ENCODE assay signal across 8 cellular contexts in the genomic region with DNA sequence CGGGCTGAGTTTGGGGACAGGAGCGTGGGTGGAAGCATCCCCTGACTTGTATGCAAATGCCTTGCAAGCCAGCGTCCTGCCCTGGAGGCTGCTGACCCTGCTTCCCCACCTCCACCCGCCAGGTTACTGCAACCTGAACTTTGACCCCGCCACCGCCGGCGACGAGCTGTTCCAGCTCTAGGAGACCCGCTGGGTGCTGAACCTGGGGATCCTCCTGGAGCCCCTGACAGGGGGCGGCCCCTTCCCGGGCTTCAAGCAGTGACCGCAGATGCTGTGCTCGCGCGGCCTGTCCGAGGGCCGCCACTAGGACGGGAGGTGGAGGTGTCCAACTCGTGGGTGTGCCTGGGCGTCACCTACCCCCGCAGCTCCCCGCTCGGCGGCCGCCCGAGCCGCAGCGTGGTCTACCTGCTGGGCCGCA. TPM values are rescaled to one million over a fixed set of nuclear protein-coding genes. Genes with fewer than 3 reads are reported as not detected.
DNase-seq lines count a peak whose midpoint lies in the region; ATAC-seq and TF ChIP-seq lines count a peak whose summit lies in the region.
"Had no signal": no experiment of that assay in that cellular context is flagged by ENCODE, and none has a peak within 500 bp of the region (broad histone marks: within the 10 kb centered on the region; RNA-seq: fewer than 3 reads in every experiment).

No MANE protein-coding gene starts in this region.

- H3K9me3 ChIP-seq in left lung = no peaks in the 10 kb centered on the region

- H3K4me3 ChIP-seq in left lung = peak overlapping the region; percentile 4 to 37

- intact Hi-C loops in left lung (cut with DNase I) = no loop called here

- peak; percentile 39 for DNase-seq in activated naive CD8-positive, alpha-beta T cell treated with anti-CD3 and anti-CD28 coated beads, Interleukin-2, amount 10 ng/mL, durations not matched to agents 7 days and 5 days
- DNase-seq in left lung (no peak), substantia nigra (lab: John Stamatoyannopoulos, UW) (no peak), NCI-H82 treated with DMSO at 0.1 percent for 48 hours (lab: John Stamatoyannopoulos, UW; ENCODE audit: unreplicated experiment) (no peak)
- no peak for DNase-seq in stimulated activated CD8-positive, alpha-beta memory T cell treated with anti-CD3 and anti-CD28 coated beads, Interleukin-4, amount 100 ng/mL, for 48 hours
- DNase-seq: NCI-H187 had no signal

- H3K4me3 Mint-ChIP-seq in activated naive CD8-positive, alpha-beta T cell treated with anti-CD3 and anti-CD28 coated beads, Interleukin-2, amount 10 ng/mL, durations not matched to agents 7 days and 5 days = peak overlapping the region; percentile 61

- H3K36me3 ChIP-seq in left lung = no peaks in the 10 kb centered on the region

- POLR2A ChIA-PET in activated naive CD8-positive, alpha-beta T cell treated with anti-CD3 and anti-CD28 coated beads, Interleukin-2, amount 10 ng/mL, durations not matched to agents 7 days and 5 days (lab: Charles Lee) = interaction anchor here (1.1 to 1.3 kb wide), 2 partner anchors 11 to 31 kb away, joined by 3 to 7 read pairs; partner anchors contain the start of genes ATP5PD, KCTD2 and SLC16A5

- ATAC-seq in HG02973 (IDR thresholded peaks at IDR 0.05; ENCODE audit: unreplicated experiment) (peak; percentile 4), left lung (peak; percentile 1), HG03039 (IDR thresholded peaks at IDR 0.05; ENCODE audit: unreplicated experiment) (no peak)
- ATAC-seq in activated naive CD8-positive, alpha-beta T cell treated with anti-CD3 and anti-CD28 coated beads, Interleukin-2, amount 10 ng/mL, durations not matched to agents 7 days and 5 days (ENCODE audit: low read depth) = no peak

- H3K9me3 Mint-ChIP-seq in activated naive CD8-positive, alpha-beta T cell treated with anti-CD3 and anti-CD28 coated beads, Interleukin-2, amount 10 ng/mL, durations not matched to agents 7 days and 5 days = no peaks in the 10 kb centered on the region

- H3K36me3 Mint-ChIP-seq in activated naive CD8-positive, alpha-beta T cell treated with anti-CD3 and anti-CD28 coated beads, Interleukin-2, amount 10 ng/mL, durations not matched to agents 7 days and 5 days = no peaks in the 10 kb centered on the region

- peaks cover 23 to 59% of the 10 kb centered on the region in 2 donors for H3K4me1 ChIP-seq in left lung

- no peaks in the 10 kb centered on the region for H3K27me3 ChIP-seq in left lung

- H3K4me1 Mint-ChIP-seq in activated naive CD8-positive, alpha-beta T cell treated with anti-CD3 and anti-CD28 coated beads, Interleukin-2, amount 10 ng/mL, durations not matched to agents 7 days and 5 days = no peaks in the 10 kb centered on the region

- no peak overlapping the region for H3K27ac Mint-ChIP-seq in activated naive CD8-positive, alpha-beta T cell treated with anti-CD3 and anti-CD28 coated beads, Interleukin-2, amount 10 ng/mL, durations not matched to agents 7 days and 5 days

- H3K27ac ChIP-seq in left lung (peak overlapping the region; percentile 83 to 90), substantia nigra (ENCODE audit: low read depth, low read length, poor library complexity, severe bottlenecking) (peak overlapping the region; percentile 63)

- TF ChIP-seq CTCF in left lung (IDR thresholded peaks at IDR 0.05) = no peak

- H3K27me3 Mint-ChIP-seq in activated naive CD8-positive, alpha-beta T cell treated with anti-CD3 and anti-CD28 coated beads, Interleukin-2, amount 10 ng/mL, durations not matched to agents 7 days and 5 days = no peaks in the 10 kb centered on the region

RNA-seq across cellular contexts. Expression of gene SLC16A5, which starts 10.7 kb away (rescaled TPM):
- 10 to 100 TPM in 1 of 2 experiments, 1 to 10 TPM in 1; 9.1 to 11.0 TPM for total RNA-seq in activated naive CD8-positive, alpha-beta T cell treated with anti-CD3 and anti-CD28 coated beads, Interleukin-2, amount 10 ng/mL, durations not matched to agents 7 days and 5 days
- total RNA-seq in left lung = 10 to 100 TPM; 36.8 to 45.1 TPM

RNA-seq across cellular contexts. Expression of gene KCTD2, which starts 30.1 kb away (rescaled TPM):
- 10 to 100 TPM; 20.4 to 22.4 TPM for total RNA-seq in activated naive CD8-positive, alpha-beta T cell treated with anti-CD3 and anti-CD28 coated beads, Interleukin-2, amount 10 ng/mL, durations not matched to agents 7 days and 5 days
- 10 to 100 TPM; 20.6 to 20.8 TPM for total RNA-seq in left lung

RNA-seq across cellular contexts. Expression of gene ATP5PD, which starts 30.3 kb away (rescaled TPM):
- total RNA-seq in activated naive CD8-positive, alpha-beta T cell treated with anti-CD3 and anti-CD28 coated beads, Interleukin-2, amount 10 ng/mL, durations not matched to agents 7 days and 5 days = 100 to 1,000 TPM; 196 to 199 TPM
- total RNA-seq in left lung = 100 to 1,000 TPM; 203 to 215 TPM

RNA-seq across cellular contexts. Expression of gene ARMC7, which starts 32.7 kb away (rescaled TPM):
- 10 to 100 TPM; 16.2 to 17.6 TPM for total RNA-seq in activated naive CD8-positive, alpha-beta T cell treated with anti-CD3 and anti-CD28 coated beads, Interleukin-2, amount 10 ng/mL, durations not matched to agents 7 days and 5 days
- 10 to 100 TPM; 18.3 to 19.3 TPM for total RNA-seq in left lung

RNA-seq across cellular contexts. Expression of gene NT5C, which starts 54.5 kb away (rescaled TPM):
- 10 to 100 TPM; 69.9 to 70.8 TPM for total RNA-seq in activated naive CD8-positive, alpha-beta T cell treated with anti-CD3 and anti-CD28 coated beads, Interleukin-2, amount 10 ng/mL, durations not matched to agents 7 days and 5 days
- 10 to 100 TPM; 26.0 to 39.9 TPM for total RNA-seq in left lung

Comparison
In these comparisons a context has a peak if more than half of its experiments do, and no peak if none do; other contexts are left out.
1. ATAC-seq: peak in HG02973 (single experiment) and left lung (single experiment); none in activated naive CD8-positive, alpha-beta T cell treated with anti-CD3 and anti-CD28 coated beads, Interleukin-2, amount 10 ng/mL, durations not matched to agents 7 days and 5 days (single experiment) and HG03039 (single experiment).